In genomic region chr17:69809331-69809730, GRCh38 we compare ENCODE assay signal across 14 cellular contexts.
"Had no signal": no experiment of that assay in that cellular context is flagged by ENCODE, and none has a peak within 500 bp of the region (broad histone marks: within the 10 kb centered on the region; RNA-seq: fewer than 3 reads in every experiment).

No MANE protein-coding gene starts in this region.

- ATAC-seq: activated T-helper 17 cell treated with anti-CD3 and anti-CD28 coated beads, Interleukin-2, amount 50 U/mL, for 72 hours; right lobe of liver; T-helper 17 cell had no signal

- DNase-seq: activated CD4-positive, alpha-beta T cell treated with anti-CD3 and anti-CD28 coated beads, Interleukin-2, amount 10 ng/mL, durations not matched to agents 7 days and 5 days; activated CD4-positive, CD25-positive, alpha-beta regulatory T cell; activated CD8-positive, alpha-beta memory T cell treated with anti-CD3 and anti-CD28 coated beads for 24 hours; activated naive CD4-positive, alpha-beta T cell treated with anti-CD3 and anti-CD28 coated beads, Interleukin-2, amount 10 ng/mL, durations not matched to agents 7 days and 5 days; adrenal gland; nephron progenitor cell; right lobe of liver; stimulated activated naive CD4-positive, alpha-beta T cell treated with Interleukin-2 at 50 U/mL for 16 hours; T-helper 17 cell; upper lobe of left lung had no signal

- H3K36me3 ChIP-seq: adrenal gland, prostate gland, right lobe of liver, upper lobe of left lung had no signal

- H3K4me1 ChIP-seq: adrenal gland, prostate gland, right lobe of liver, upper lobe of left lung had no signal

- H3K4me1 Mint-ChIP-seq: activated CD4-positive, alpha-beta T cell treated with anti-CD3 and anti-CD28 coated beads, Interleukin-2, amount 10 ng/mL, durations not matched to agents 7 days and 5 days; activated naive CD4-positive, alpha-beta T cell treated with anti-CD3 and anti-CD28 coated beads, Interleukin-2, amount 10 ng/mL, durations not matched to agents 7 days and 5 days; activated T-helper 17 cell treated with anti-CD3 and anti-CD28 coated beads, Interleukin-2, amount 50 U/mL, for 72 hours; brain; memory B cell; T-helper 17 cell had no signal

- H3K36me3 Mint-ChIP-seq: activated naive CD4-positive, alpha-beta T cell treated with anti-CD3 and anti-CD28 coated beads, Interleukin-2, amount 10 ng/mL, durations not matched to agents 7 days and 5 days; brain; memory B cell had no signal

- H3K4me3 ChIP-seq: adrenal gland, prostate gland, right lobe of liver, upper lobe of left lung had no signal

- H3K27me3 ChIP-seq: adrenal gland, right lobe of liver, upper lobe of left lung had no signal

- H3K27ac ChIP-seq: adrenal gland, prostate gland, right lobe of liver, upper lobe of left lung had no signal

- H3K4me3 Mint-ChIP-seq: activated CD4-positive, alpha-beta T cell treated with anti-CD3 and anti-CD28 coated beads, Interleukin-2, amount 10 ng/mL, durations not matched to agents 7 days and 5 days; activated naive CD4-positive, alpha-beta T cell treated with anti-CD3 and anti-CD28 coated beads, Interleukin-2, amount 10 ng/mL, durations not matched to agents 7 days and 5 days; activated T-helper 17 cell treated with anti-CD3 and anti-CD28 coated beads, Interleukin-2, amount 50 U/mL, for 72 hours; brain; memory B cell; nephron progenitor cell; T-helper 17 cell had no signal

- H3K9me3 Mint-ChIP-seq: activated CD4-positive, alpha-beta T cell treated with anti-CD3 and anti-CD28 coated beads, Interleukin-2, amount 10 ng/mL, durations not matched to agents 7 days and 5 days; activated T-helper 17 cell treated with anti-CD3 and anti-CD28 coated beads, Interleukin-2, amount 50 U/mL, for 72 hours; brain; nephron progenitor cell had no signal

- H3K9me3 ChIP-seq: adrenal gland, prostate gland, right lobe of liver, upper lobe of left lung had no signal

- H3K27ac Mint-ChIP-seq: activated CD4-positive, alpha-beta T cell treated with anti-CD3 and anti-CD28 coated beads, Interleukin-2, amount 10 ng/mL, durations not matched to agents 7 days and 5 days; activated naive CD4-positive, alpha-beta T cell treated with anti-CD3 and anti-CD28 coated beads, Interleukin-2, amount 10 ng/mL, durations not matched to agents 7 days and 5 days; activated T-helper 17 cell treated with anti-CD3 and anti-CD28 coated beads, Interleukin-2, amount 50 U/mL, for 72 hours; brain; memory B cell; nephron progenitor cell; T-helper 17 cell had no signal

- H3K27me3 Mint-ChIP-seq: activated CD4-positive, alpha-beta T cell treated with anti-CD3 and anti-CD28 coated beads, Interleukin-2, amount 10 ng/mL, durations not matched to agents 7 days and 5 days; activated naive CD4-positive, alpha-beta T cell treated with anti-CD3 and anti-CD28 coated beads, Interleukin-2, amount 10 ng/mL, durations not matched to agents 7 days and 5 days; brain; memory B cell; T-helper 17 cell had no signal
